Comparison of ENCODE assay signal across 14 cellular contexts in the genomic region with DNA sequence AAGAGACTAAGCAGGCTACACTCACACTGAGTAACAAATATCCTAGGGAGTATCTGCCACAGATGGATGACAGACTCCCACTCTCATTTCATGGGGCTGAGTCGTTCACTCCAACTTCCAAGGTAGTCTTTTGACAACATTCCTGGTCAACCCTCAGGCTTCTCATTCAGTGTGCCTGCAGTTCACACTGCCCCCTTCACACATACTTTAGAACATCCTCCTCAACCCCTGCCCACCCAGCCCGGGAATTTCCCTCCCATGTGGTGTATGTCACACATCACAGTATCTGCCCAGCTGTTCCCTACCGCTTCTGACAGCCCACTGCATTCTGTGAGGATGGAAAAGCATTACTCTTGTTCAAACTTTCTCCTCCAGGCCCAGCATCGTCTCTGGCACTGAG.
DNase-seq lines count a peak whose midpoint lies in the region; ATAC-seq and TF ChIP-seq lines count a peak whose summit lies in the region.
"Had no signal": no experiment of that assay in that cellular context is flagged by ENCODE, and none has a peak within 500 bp of the region (broad histone marks: within the 10 kb centered on the region; RNA-seq: fewer than 3 reads in every experiment).

No MANE protein-coding gene starts in this region.

- DNase-seq in HK-2 (ENCODE audit: unreplicated experiment) (peak; percentile 2), amniotic epithelial cell (ENCODE audit: low read depth) (peak; percentile 2), iPS-NIHi7 (ENCODE audit: extremely low spot score) (peak; percentile 36), glutamatergic neuron (no peak), activated gamma-delta T cell treated with Interleukin-2 at 50 U/mL for 16 hours (no peak)
- no peak for DNase-seq in stimulated activated naive CD8-positive, alpha-beta T cell treated with anti-CD3 and anti-CD28 coated beads, Interleukin-15, amount 100 ng/mL, for 72 hours
- DNase-seq: activated CD4-positive, alpha-beta T cell treated with anti-CD3 and anti-CD28 coated beads for 4 hours; CD4-positive, alpha-beta memory T cell; GDM1; NCI-H446 had no signal

- no peaks in the 10 kb centered on the region for H3K36me3 Mint-ChIP-seq in glutamatergic neuron (ENCODE audit: unreplicated experiment)

- H3K4me3 Mint-ChIP-seq in stimulated activated naive CD8-positive, alpha-beta T cell treated with anti-CD3 and anti-CD28 coated beads, Interleukin-15, amount 100 ng/mL, for 72 hours = no peak overlapping the region
- H3K4me3 Mint-ChIP-seq in glutamatergic neuron (ENCODE audit: unreplicated experiment) = no peak overlapping the region
- H3K4me3 Mint-ChIP-seq: activated T-helper 1 cell treated with anti-CD3 and anti-CD28 coated beads, Interleukin-12 subunit alpha, Interleukin-12 subunit beta, Interleukin-2, Interleukin-4 antibody, amounts not matched to agents 30 ng/mL and 10 ng/mL and 1 ng/mL, durations not matched to agents 14 hours and 24 hours and 36 hours; CD4-positive, alpha-beta memory T cell; T-helper 1 cell treated with Interleukin-12 subunit alpha and Interleukin-12 subunit beta and Interleukin-4 antibody, amounts not matched to agents 30 μg/mL and 1 μg/mL, for 36 hours had no signal

- no peak overlapping the region for H3K27ac Mint-ChIP-seq in stimulated activated naive CD8-positive, alpha-beta T cell treated with anti-CD3 and anti-CD28 coated beads, Interleukin-15, amount 100 ng/mL, for 72 hours
- H3K27ac Mint-ChIP-seq in glutamatergic neuron (ENCODE audit: unreplicated experiment) = no peak overlapping the region
- H3K27ac Mint-ChIP-seq: activated T-helper 1 cell treated with anti-CD3 and anti-CD28 coated beads, Interleukin-12 subunit alpha, Interleukin-12 subunit beta, Interleukin-2, Interleukin-4 antibody, amounts not matched to agents 30 ng/mL and 10 ng/mL and 1 ng/mL, durations not matched to agents 14 hours and 24 hours and 36 hours; T-helper 1 cell treated with Interleukin-12 subunit alpha and Interleukin-12 subunit beta and Interleukin-4 antibody, amounts not matched to agents 30 μg/mL and 1 μg/mL, for 36 hours had no signal

- no peaks in the 10 kb centered on the region for H3K27me3 Mint-ChIP-seq in stimulated activated naive CD8-positive, alpha-beta T cell treated with anti-CD3 and anti-CD28 coated beads, Interleukin-15, amount 100 ng/mL, for 72 hours
- H3K27me3 Mint-ChIP-seq in glutamatergic neuron (ENCODE audit: unreplicated experiment) = no peaks in the 10 kb centered on the region
- H3K27me3 Mint-ChIP-seq: CD4-positive, alpha-beta memory T cell had no signal

- TF ChIP-seq CTCF in glutamatergic neuron (IDR thresholded peaks at IDR 0.05; ENCODE audit: partially characterized antibody, unreplicated experiment) = no peak

- ATAC-seq in stimulated activated naive CD8-positive, alpha-beta T cell treated with anti-CD3 and anti-CD28 coated beads, Interleukin-15, amount 100 ng/mL, for 72 hours = peak; percentile 40
- no peak for ATAC-seq in GM21529 (IDR thresholded peaks at IDR 0.05; ENCODE audit: unreplicated experiment)
- ATAC-seq: left lobe of liver had no signal

- H3K4me1 Mint-ChIP-seq in stimulated activated naive CD8-positive, alpha-beta T cell treated with anti-CD3 and anti-CD28 coated beads, Interleukin-15, amount 100 ng/mL, for 72 hours = peaks cover 75% of the 10 kb centered on the region
- H3K4me1 Mint-ChIP-seq in glutamatergic neuron (ENCODE audit: low read depth, unreplicated experiment) = peaks cover 3% of the 10 kb centered on the region

- peaks cover 0 to 3% of the 10 kb centered on the region in 2 donors for H3K9me3 Mint-ChIP-seq in stimulated activated naive CD8-positive, alpha-beta T cell treated with anti-CD3 and anti-CD28 coated beads, Interleukin-15, amount 100 ng/mL, for 72 hours
- H3K9me3 Mint-ChIP-seq in glutamatergic neuron (ENCODE audit: unreplicated experiment) = peaks cover 2% of the 10 kb centered on the region
- H3K9me3 Mint-ChIP-seq: activated T-helper 1 cell treated with anti-CD3 and anti-CD28 coated beads, Interleukin-12 subunit alpha, Interleukin-12 subunit beta, Interleukin-2, Interleukin-4 antibody, amounts not matched to agents 30 ng/mL and 10 ng/mL and 1 ng/mL, durations not matched to agents 14 hours and 24 hours and 36 hours; T-helper 1 cell treated with Interleukin-12 subunit alpha and Interleukin-12 subunit beta and Interleukin-4 antibody, amounts not matched to agents 30 μg/mL and 1 μg/mL, for 36 hours had no signal

Comparison
In these comparisons a context has a peak if more than half of its experiments do, and no peak if none do; other contexts are left out.
1. DNase-seq: peak in HK-2 (single experiment), amniotic epithelial cell (single experiment) and iPS-NIHi7 (single experiment); none in stimulated activated naive CD8-positive, alpha-beta T cell treated with anti-CD3 and anti-CD28 coated beads, Interleukin-15, amount 100 ng/mL, for 72 hours (0 of 2), glutamatergic neuron (single experiment) and activated gamma-delta T cell treated with Interleukin-2 at 50 U/mL for 16 hours (single experiment).